26 cellular contexts compared by ENCODE assay signal in the genomic region with DNA sequence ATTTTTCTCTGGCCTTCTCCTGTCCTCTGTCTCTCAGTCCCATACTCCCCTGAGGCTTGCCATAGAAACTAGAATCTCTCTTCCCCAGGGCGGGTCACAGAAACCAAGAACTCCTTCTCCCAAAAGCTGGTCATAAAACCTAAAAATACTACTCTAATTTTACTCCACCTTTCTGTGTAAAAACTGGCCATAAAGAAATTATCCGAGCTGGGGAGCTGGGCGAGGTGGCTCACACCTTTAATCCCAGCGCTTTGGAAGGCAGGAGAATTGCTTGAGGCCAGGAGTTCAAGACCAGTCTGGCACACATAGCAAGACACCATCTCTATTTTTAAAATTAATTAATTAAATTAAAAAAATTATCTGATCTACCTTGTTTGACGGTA. TPM values are rescaled to one million over a fixed set of nuclear protein-coding genes. Genes with fewer than 3 reads are reported as not detected.
"Had no signal": no experiment of that assay in that cellular context is flagged by ENCODE, and none has a peak within 500 bp of the region (broad histone marks: within the 10 kb centered on the region; RNA-seq: fewer than 3 reads in every experiment).

No MANE protein-coding gene starts in this region.

- H3K4me3 Mint-ChIP-seq: activated naive CD4-positive, alpha-beta T cell treated with anti-CD3 and anti-CD28 coated beads, Interleukin-2, amount 10 ng/mL, durations not matched to agents 7 days and 5 days; activated naive CD8-positive, alpha-beta T cell treated with anti-CD3 and anti-CD28 coated beads, Interleukin-2, amount 10 ng/mL, durations not matched to agents 7 days and 5 days; activated T-helper 1 cell treated with anti-CD3 and anti-CD28 coated beads, Interleukin-12 subunit alpha, Interleukin-12 subunit beta, Interleukin-2, Interleukin-4 antibody, amounts not matched to agents 30 ng/mL and 10 ng/mL and 1 ng/mL, durations not matched to agents 14 hours and 24 hours and 36 hours; natural killer cell; T-helper 1 cell treated with Interleukin-12 subunit alpha and Interleukin-12 subunit beta and Interleukin-4 antibody, amounts not matched to agents 30 μg/mL and 1 μg/mL, for 36 hours had no signal

- H3K36me3 Mint-ChIP-seq: activated naive CD4-positive, alpha-beta T cell treated with anti-CD3 and anti-CD28 coated beads, Interleukin-2, amount 10 ng/mL, durations not matched to agents 7 days and 5 days; natural killer cell had no signal

- H3K9me3 Mint-ChIP-seq: activated naive CD4-positive, alpha-beta T cell treated with anti-CD3 and anti-CD28 coated beads, Interleukin-2, amount 10 ng/mL, durations not matched to agents 7 days and 5 days; activated naive CD8-positive, alpha-beta T cell treated with anti-CD3 and anti-CD28 coated beads, Interleukin-2, amount 10 ng/mL, durations not matched to agents 7 days and 5 days; activated T-helper 1 cell treated with anti-CD3 and anti-CD28 coated beads, Interleukin-12 subunit alpha, Interleukin-12 subunit beta, Interleukin-2, Interleukin-4 antibody, amounts not matched to agents 30 ng/mL and 10 ng/mL and 1 ng/mL, durations not matched to agents 14 hours and 24 hours and 36 hours; natural killer cell; T-helper 1 cell treated with Interleukin-12 subunit alpha and Interleukin-12 subunit beta and Interleukin-4 antibody, amounts not matched to agents 30 μg/mL and 1 μg/mL, for 36 hours had no signal

- DNase-seq: activated CD4-positive, alpha-beta T cell treated with anti-CD3 and anti-CD28 coated beads for 48 hours; activated CD4-positive, alpha-beta T cell treated with anti-CD3 and anti-CD28 coated beads, Interleukin-2, amount 50 U/mL, for 48 hours; activated CD8-positive, alpha-beta memory T cell treated with anti-CD3 and anti-CD28 coated beads for 24 hours; activated CD8-positive, alpha-beta memory T cell treated with anti-CD3 and anti-CD28 coated beads, Interleukin-2, amount 50 U/mL, for 4 hours; activated effector memory CD4-positive, alpha-beta T cell treated with anti-CD3 and anti-CD28 coated beads, Interleukin-2, amount 50 U/mL, for 16 hours; activated naive CD4-positive, alpha-beta T cell treated with anti-CD3 and anti-CD28 coated beads, Interleukin-2, amount 10 ng/mL, durations not matched to agents 7 days and 5 days; activated naive CD8-positive, alpha-beta T cell treated with anti-CD3 and anti-CD28 coated beads, Interleukin-2, amount 10 ng/mL, durations not matched to agents 7 days and 5 days; activated T-cell treated with anti-CD3 and anti-CD28 coated beads, Interleukin-2, amount 50 U/mL, for 1 hour; amniotic stem cell; caudate nucleus; foreskin keratinocyte; heart right ventricle; left cardiac atrium; midbrain; natural killer cell; stimulated activated CD4-positive, alpha-beta T cell treated with anti-CD3 and anti-CD28 coated beads, Interleukin-15, amount 100 ng/mL, for 24 hours; stimulated activated CD4-positive, alpha-beta T cell treated with anti-CD3 and anti-CD28 coated beads, Interleukin-2, amount 100 ng/mL, for 24 hours; stimulated activated naive CD4-positive, alpha-beta T cell; SW 1271; T-helper 9 cell had no signal

- H3K27ac ChIP-seq: foreskin keratinocyte, heart right ventricle, tibial nerve, VCaP had no signal

- H3K27ac Mint-ChIP-seq: activated naive CD4-positive, alpha-beta T cell treated with anti-CD3 and anti-CD28 coated beads, Interleukin-2, amount 10 ng/mL, durations not matched to agents 7 days and 5 days; activated naive CD8-positive, alpha-beta T cell treated with anti-CD3 and anti-CD28 coated beads, Interleukin-2, amount 10 ng/mL, durations not matched to agents 7 days and 5 days; activated T-helper 1 cell treated with anti-CD3 and anti-CD28 coated beads, Interleukin-12 subunit alpha, Interleukin-12 subunit beta, Interleukin-2, Interleukin-4 antibody, amounts not matched to agents 30 ng/mL and 10 ng/mL and 1 ng/mL, durations not matched to agents 14 hours and 24 hours and 36 hours; natural killer cell; T-helper 1 cell treated with Interleukin-12 subunit alpha and Interleukin-12 subunit beta and Interleukin-4 antibody, amounts not matched to agents 30 μg/mL and 1 μg/mL, for 36 hours had no signal

- H3K4me3 ChIP-seq: heart right ventricle, tibial nerve had no signal

- ATAC-seq: esophagus mucosa, foreskin keratinocyte, heart right ventricle, left cardiac atrium, natural killer cell had no signal

- H3K4me1 ChIP-seq: foreskin keratinocyte had no signal

- H3K9me3 ChIP-seq: heart right ventricle, tibial nerve had no signal

- H3K27me3 ChIP-seq: foreskin keratinocyte, heart right ventricle, tibial nerve had no signal

- H3K27me3 Mint-ChIP-seq: activated naive CD4-positive, alpha-beta T cell treated with anti-CD3 and anti-CD28 coated beads, Interleukin-2, amount 10 ng/mL, durations not matched to agents 7 days and 5 days; activated naive CD8-positive, alpha-beta T cell treated with anti-CD3 and anti-CD28 coated beads, Interleukin-2, amount 10 ng/mL, durations not matched to agents 7 days and 5 days had no signal

RNA-seq across cellular contexts. Expression of gene TLCD4, which starts 47.5 kb away (rescaled TPM):
- total RNA-seq: activated T-helper 1 cell treated with anti-CD3 and anti-CD28 coated beads, Interleukin-12 subunit alpha, Interleukin-12 subunit beta, Interleukin-2, Interleukin-4 antibody, amounts not matched to agents 30 ng/mL and 10 ng/mL and 1 ng/mL, durations not matched to agents 14 hours and 24 hours and 36 hours; glomerular endothelial cell had no signal
